ENCODE assay signal across 16 cellular contexts in the genomic region with DNA sequence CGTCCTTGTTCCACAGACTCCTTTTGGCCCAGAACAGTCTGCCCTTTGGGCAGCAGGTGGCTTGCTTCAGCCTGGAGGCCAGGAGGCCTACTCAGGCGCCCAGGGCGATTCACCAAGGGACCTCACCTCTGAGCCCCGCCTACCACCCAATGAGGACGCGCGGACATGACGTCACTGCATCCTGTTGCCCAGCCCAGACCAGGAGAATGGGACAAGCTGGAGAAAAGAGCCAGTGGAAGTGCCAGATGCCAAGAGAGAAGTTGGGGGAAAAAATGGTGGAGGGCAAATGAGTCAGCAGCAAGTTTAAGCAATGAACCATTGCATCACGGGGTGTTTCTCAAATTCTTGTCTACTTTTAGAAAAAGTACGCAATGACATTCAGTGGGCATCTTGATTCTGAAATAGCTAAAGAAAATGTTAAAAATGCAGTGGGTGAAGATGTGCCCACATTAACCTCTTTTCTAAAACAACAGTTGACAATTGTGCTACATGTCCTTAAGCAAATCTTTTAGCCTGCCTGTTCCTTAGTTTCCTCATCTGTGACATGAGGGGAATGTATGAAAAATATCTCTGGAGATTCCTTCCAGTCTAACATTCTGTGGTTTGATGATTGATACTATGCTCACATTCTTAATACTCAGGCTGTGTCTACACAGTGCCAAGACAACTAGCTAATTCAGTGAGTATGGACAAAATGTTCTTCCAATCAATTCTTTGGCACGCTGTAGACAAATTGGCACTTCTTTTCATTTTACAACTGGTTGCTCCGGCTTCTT. TPM values are rescaled to one million over a fixed set of nuclear protein-coding genes. Genes with fewer than 3 reads are reported as not detected.
DNase-seq lines count a peak whose midpoint lies in the region; ATAC-seq, FAIRE-seq and TF ChIP-seq lines count a peak whose summit lies in the region.
"Had no signal": no experiment of that assay in that cellular context is flagged by ENCODE, and none has a peak within 500 bp of the region (broad histone marks: within the 10 kb centered on the region; RNA-seq: fewer than 3 reads in every experiment).

No MANE protein-coding gene starts in this region.

- H2BK20ac ChIP-seq in IMR-90 (ENCODE audit: low read depth, low read length): no peak overlapping the region

- H3K4me2 ChIP-seq in IMR-90 (ENCODE audit: low read depth, low read length) (peak overlapping the region; percentile 8; the same call in 1 of the 2 replicates), keratinocyte (ENCODE audit: control insufficient read depth, extremely low read depth, insufficient read depth, low read depth, low read length) (peak overlapping the region; percentile 52)

- dilution Hi-C loops in IMR-90 (cut with HindIII; ENCODE audit: low sequenced_read_pairs, unreplicated experiment): no loop called here
- dilution Hi-C loops in keratinocyte (cut with MboI; ENCODE audit: extremely low pct_ligation_motif_present, low sequenced_read_pairs): no loop called here

- CTCF ChIA-PET in AG04450 (lab: Charles Lee) (no interaction called here), IMR-90 (lab: Yijun Ruan, JAX) (no interaction called here)

- TF ChIP-seq POLR2A in IMR-90 (IDR thresholded peaks at IDR 0.05; ENCODE audit: low read depth, low read length): no peak

- peak overlapping the region; percentile 11; the same call in 1 of the 2 replicates for H3K23ac ChIP-seq in IMR-90 (ENCODE audit: low read depth, low read length)

- TF ChIP-seq CTCF in AG04450 (IDR thresholded peaks at IDR 0.05; ENCODE audit: low read depth, low read length): no peak
- TF ChIP-seq CTCF in IMR-90 (conservative IDR thresholded peaks at IDR 0.05; ENCODE audit: low read depth, low read length): no peak
- TF ChIP-seq CTCF in astrocyte of the spinal cord (IDR thresholded peaks at IDR 0.05; ENCODE audit: low read depth, low read length): no peak
- TF ChIP-seq CTCF in keratinocyte (optimal IDR thresholded peaks at IDR 0.05 in 1 of 3, IDR thresholded peaks at IDR 0.05 in 1 of 3, conservative IDR thresholded peaks at IDR 0.05 in 1 of 3; ENCODE audit: extremely low read depth in 1 of 3, insufficient read depth in 2 of 3, low read length in 3 of 3): peak in 2 of 3 experiments; percentile 12 to 18

- H3K27me3 ChIP-seq in AG04450 (ENCODE audit: control insufficient read depth, insufficient read depth, low read length) (peaks cover 29% of the 10 kb centered on the region), IMR-90 (ENCODE audit: control insufficient read depth, insufficient read depth, low read length) (peaks cover 17% of the 10 kb centered on the region), keratinocyte (ENCODE audit: control insufficient read depth, extremely low read depth, insufficient read depth, low read length) (no peaks in the 10 kb centered on the region)
- H3K27me3 ChIP-seq: BE2C, body of pancreas had no signal

- H3K14ac ChIP-seq in IMR-90 (replicated peaks; ENCODE audit: low read depth, low read length): no peak overlapping the region

- H3K56ac ChIP-seq in IMR-90 (ENCODE audit: extremely low read depth, insufficient read depth, low read length): no peak overlapping the region

- peak; percentile 25 for ATAC-seq in IMR-90 (ENCODE audit: low read depth)
- ATAC-seq: body of pancreas, GM12878 had no signal

- no peak overlapping the region for H4K8ac ChIP-seq in IMR-90 (ENCODE audit: low read depth in 2 of 2, low read length in 2 of 2)

- FAIRE-seq in keratinocyte (lab: Jason Lieb, UNC): peak; percentile 34
- FAIRE-seq: GM12878 had no signal

- DNase-seq in AG04450 (ENCODE audit: low read depth, low spot score) (no peak), IMR-90 (peak; percentile 52), astrocyte of the spinal cord (ENCODE audit: low read depth, low spot score) (peak; percentile 57), keratinocyte (ENCODE audit: low read depth, low spot score) (peak; percentile 79), NCI-H2107 treated with DMSO at 0.1 percent for 48 hours (lab: John Stamatoyannopoulos, UW; ENCODE audit: unreplicated experiment) (no peak), GM19240 (ENCODE audit: insufficient read length, low spot score) (no peak), NCI-H524 (lab: John Stamatoyannopoulos, UW) (no peak), middle frontal gyrus (ENCODE audit: extremely low spot score, low spot score) (no peak)
- DNase-seq: activated CD4-positive, alpha-beta memory T cell treated with anti-CD3 and anti-CD28 coated beads for 36 hours; BE2C; heart right ventricle; NCI-H1436 had no signal

- H2AK5ac ChIP-seq in IMR-90 (ENCODE audit: low read depth, low read length): no peak overlapping the region; the same call in 1 of the 2 replicates

- H3K9me3 ChIP-seq in AG04450 (ENCODE audit: control insufficient read depth, insufficient read depth, low read length) (peaks cover 3% of the 10 kb centered on the region; the same call in 1 of the 2 replicates), IMR-90 (ENCODE audit: control insufficient read depth, insufficient read depth, low read length) (no peaks in the 10 kb centered on the region), keratinocyte (ENCODE audit: control insufficient read depth, low read depth, low read length) (no peaks in the 10 kb centered on the region)
- H3K9me3 ChIP-seq: BE2C, body of pancreas, heart right ventricle, SJSA1 had no signal

- H3K4me1 ChIP-seq in IMR-90 (ENCODE audit: control insufficient read depth, insufficient read depth, low read length): peaks cover 6% of the 10 kb centered on the region
- peaks cover 25% of the 10 kb centered on the region for H3K4me1 ChIP-seq in keratinocyte (ENCODE audit: control insufficient read depth, extremely low read depth, insufficient read depth, low read length)
- H3K4me1 ChIP-seq: body of pancreas, SJSA1 had no signal

- H2BK5ac ChIP-seq in IMR-90 (ENCODE audit: low read depth, low read length, poor library complexity, severe bottlenecking): peak overlapping the region; percentile 70

- no peak overlapping the region for H4K5ac ChIP-seq in IMR-90 (ENCODE audit: low read depth, low read length)

- H4K20me1 ChIP-seq in IMR-90 (ENCODE audit: insufficient read depth, low read length) (no peaks in the 10 kb centered on the region), keratinocyte (ENCODE audit: control insufficient read depth, extremely low read depth, insufficient read depth, low read length) (no peaks in the 10 kb centered on the region)

- WGBS in IMR-90 (ENCODE audit: extremely low coverage in 2 of 2, insufficient read length in 1 of 2), 2 experiments: 64% methylated on average over 4 of the region's 12 CpGs; no CpG with 5 or more reads in 1 of the 2 experiments

- no peak overlapping the region for H3K4me3 ChIP-seq in AG04450 (ENCODE audit: low read depth, low read length)
- no peak overlapping the region for H3K4me3 ChIP-seq in IMR-90 (ENCODE audit: insufficient read depth, low read depth, low read length)
- H3K4me3 ChIP-seq in astrocyte of the spinal cord (ENCODE audit: low read depth, low read length): no peak overlapping the region
- peak overlapping the region in 1 of 3 experiments; percentile 19 for H3K4me3 ChIP-seq in keratinocyte (ENCODE audit: control insufficient read depth in 2 of 3, extremely low read depth in 1 of 3, insufficient read depth in 2 of 3, low read depth in 1 of 3, low read length in 3 of 3)
- H3K4me3 ChIP-seq: body of pancreas, GM12878, heart right ventricle, SJSA1 had no signal

- H3K4ac ChIP-seq in IMR-90 (ENCODE audit: low read depth, low read length): peak overlapping the region; percentile 33; the same call in 1 of the 2 replicates

- H3K18ac ChIP-seq in IMR-90 (ENCODE audit: low read depth, low read length): peak overlapping the region; percentile 11; the same call in 1 of the 2 replicates

- H3K27ac ChIP-seq in AG04450 (ENCODE audit: low read depth, low read length) (peak overlapping the region; percentile 2), IMR-90 (ENCODE audit: insufficient read depth, low read length) (0 out of 2 replicates have a peak overlapping the region, but pooled peaks have one; percentile 1), keratinocyte (ENCODE audit: control insufficient read depth, insufficient read depth, low read length) (peak overlapping the region; percentile 46)
- H3K27ac ChIP-seq: body of pancreas, SJSA1 had no signal

- peak overlapping the region; percentile 29 for H2AFZ ChIP-seq in IMR-90 (replicated peaks; ENCODE audit: low read length, poor library complexity)
- H2AFZ ChIP-seq in keratinocyte (ENCODE audit: control insufficient read depth, low read length): peak overlapping the region; percentile 14

- H2AK9ac ChIP-seq in IMR-90 (replicated peaks; ENCODE audit: low read depth, low read length, poor library complexity): peak overlapping the region; percentile 38

- H4K91ac ChIP-seq in IMR-90 (ENCODE audit: insufficient read depth, low read depth, low read length): peak overlapping the region; percentile 3; the same call in 1 of the 2 replicates

- POLR2A ChIA-PET in AG04450 (lab: Yijun Ruan, JAX): no interaction called here
- POLR2A ChIA-PET in IMR-90 (lab: Charles Lee; ENCODE audit: unreplicated experiment): no interaction called here

- BruUV-seq in IMR-90 (replicated peaks; lab: Mats Ljungman, UMichigan): no TSS peak

- in situ Hi-C loops in IMR-90 (cut with MboI; ENCODE audit: low sequenced_read_pairs): no loop called here
- in situ Hi-C loops in astrocyte of the spinal cord (cut with HindIII; ENCODE audit: low sequenced_read_pairs): loop anchor here (25.0 kb wide), 1 partner anchor 155 kb away; no protein-coding TSS in a partner anchor

- no peaks in the 10 kb centered on the region for H3K79me2 ChIP-seq in keratinocyte (ENCODE audit: control insufficient read depth, insufficient read depth, low read length)

- H3K9me1 ChIP-seq in IMR-90 (ENCODE audit: insufficient read depth, low read length) (peaks cover 3% of the 10 kb centered on the region; the same call in 1 of the 2 replicates), keratinocyte (ENCODE audit: control insufficient read depth, extremely low read depth, insufficient read depth, low read length) (no peaks in the 10 kb centered on the region)

- intact Hi-C loops in IMR-90 (cut with micrococcal nuclease): loop anchor here (10.0 kb wide), 2 partner anchors 712 to 842 kb away; no protein-coding TSS in a partner anchor

- H3K9ac ChIP-seq in IMR-90 (ENCODE audit: low read depth, low read length): no peak overlapping the region
- no peak overlapping the region for H3K9ac ChIP-seq in keratinocyte (ENCODE audit: control insufficient read depth, extremely low read depth, insufficient read depth, low read length)

- no peak for TF ChIP-seq RAD21 in IMR-90 (IDR thresholded peaks at IDR 0.05; ENCODE audit: low read length)

- H3K36me3 ChIP-seq in IMR-90 (ENCODE audit: control insufficient read depth, insufficient read depth, low read length): no peaks in the 10 kb centered on the region
- H3K36me3 ChIP-seq in keratinocyte (ENCODE audit: control insufficient read depth in 2 of 2, extremely low read depth in 1 of 2, insufficient read depth in 2 of 2, low read length in 2 of 2): no peaks in the 10 kb centered on the region
- H3K36me3 ChIP-seq: BE2C, heart right ventricle, SJSA1 had no signal

- H2BK120ac ChIP-seq in IMR-90 (ENCODE audit: low read depth, low read length): peak overlapping the region; percentile 19; the same call in 1 of the 2 replicates

- H2BK15ac ChIP-seq in IMR-90 (ENCODE audit: low read depth, low read length): peak overlapping the region; percentile 78; the same call in 1 of the 3 replicates

- no peaks in the 10 kb centered on the region for H3K79me1 ChIP-seq in IMR-90 (ENCODE audit: low read depth in 1 of 2, low read length in 2 of 2)

RNA-seq across cellular contexts. Expression of a gene that starts 23.9 kb away (rescaled TPM):
- not detected in 2 replicates for polyA plus RNA-seq in AG04450 (2011; rRNA removed)
- polyA minus RNA-seq in AG04450 (2011; rRNA and poly(A)+ RNA removed): not detected in 2 replicates
- not detected in 2 replicates for total RNA-seq in IMR-90 (2012; rRNA removed)
- not detected in 2 replicates for polyA plus RNA-seq in IMR-90 (2012; rRNA removed)
- not detected in 2 replicates for polyA plus RNA-seq in IMR-90 (2012; cell fraction: cytosol; rRNA removed)
- polyA plus RNA-seq in IMR-90 (2012; cell fraction: nucleus; rRNA removed; ENCODE audit: low replicate concordance): not detected in 2 replicates
- 0.10 to 0.50 TPM in 2 of 3 replicates, not detected in the other for polyA plus RNA-seq in keratinocyte
- not detected for polyA plus RNA-seq in keratinocyte (2011; ENCODE audit: low read depth)
- polyA plus RNA-seq in keratinocyte (2011; cell fraction: cytosol; rRNA removed): 0.01 and 0.04 TPM in 2 replicates
- 0.03 TPM in 1 of 2 replicates, not detected in the other for polyA plus RNA-seq in keratinocyte (2011; cell fraction: nucleus; rRNA removed)
- 0.04 TPM in 1 of 2 replicates, not detected in the other for polyA plus RNA-seq in keratinocyte (2012; ENCODE audit: low replicate concordance)
- polyA minus RNA-seq in keratinocyte: 0.06 to 0.23 TPM in 2 of 3 replicates, not detected in the other
- polyA minus RNA-seq in keratinocyte (2011; cell fraction: cytosol; rRNA and poly(A)+ RNA removed): not detected
- not detected in 2 replicates for polyA minus RNA-seq in keratinocyte (2011; cell fraction: nucleus; rRNA and poly(A)+ RNA removed)
- total RNA-seq: activated CD4-positive, alpha-beta memory T cell treated with anti-CD3 and anti-CD28 coated beads for 36 hours; GM12878; SJSA1 had no signal
- polyA plus RNA-seq: GM12878, neural cell had no signal

Comparison
In these comparisons a context has a peak if more than half of its experiments do, and no peak if none do; other contexts are left out.
1. DNase-seq: peak in IMR-90 (single experiment), astrocyte of the spinal cord (single experiment) and keratinocyte (single experiment); none in AG04450 (single experiment), NCI-H2107 treated with DMSO at 0.1 percent for 48 hours (single experiment), GM19240 (single experiment), NCI-H524 (0 of 2) and middle frontal gyrus (single experiment).
2. CTCF ChIP-seq: peak in keratinocyte (2 of 3); none in AG04450 (single experiment), IMR-90 (single experiment) and astrocyte of the spinal cord (single experiment).
3. Peak in every context shown above with its lines, with median percentiles within 50 percentile points of each other: H3K27ac ChIP-seq.